ENCODE assay signal across 12 cellular contexts in the genomic region with DNA sequence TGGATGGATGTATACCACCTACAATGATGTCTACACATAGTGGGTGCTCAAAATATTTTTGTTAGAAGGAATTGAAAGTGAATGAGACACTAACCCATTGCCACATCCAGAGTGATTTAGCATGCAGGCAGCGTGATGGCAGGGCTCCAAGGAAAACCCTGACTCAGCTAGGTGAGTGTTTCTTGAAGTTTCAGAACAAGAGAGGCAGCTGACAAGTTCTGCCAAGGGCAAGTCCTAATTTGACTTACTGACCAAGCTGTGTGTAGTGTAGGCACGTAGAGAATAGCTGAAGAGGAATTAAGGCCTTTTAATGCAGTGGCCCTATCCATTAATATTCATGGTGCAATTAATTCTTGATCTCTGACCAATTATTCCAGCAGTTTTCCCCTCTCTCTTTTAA.
A peak's percentile ranks its signal among the peaks of the same experiment; 100 is the strongest.
DNase-seq lines count a peak whose midpoint lies in the region; ATAC-seq and TF ChIP-seq lines count a peak whose summit lies in the region.
"Had no signal": no experiment of that assay in that cellular context is flagged by ENCODE, and none has a peak within 500 bp of the region (broad histone marks: within the 10 kb centered on the region; RNA-seq: fewer than 3 reads in every experiment).

No MANE protein-coding gene starts in this region.

- no peak overlapping the region for H3K4me3 ChIP-seq in PC-3 (ENCODE audit: low read length)
- H3K4me3 ChIP-seq: heart left ventricle had no signal

- H3K4me1 ChIP-seq in PC-3 (ENCODE audit: insufficient read depth, low read length): no peaks in the 10 kb centered on the region
- H3K4me1 ChIP-seq: heart left ventricle had no signal

- H3K4me2 ChIP-seq in PC-3 (ENCODE audit: low read length): no peak overlapping the region

- DNase-seq in PC-3 (peak; percentile 37), myocyte (ENCODE audit: low read depth) (peak; percentile 36), COLO829 (ENCODE audit: low spot score) (no peak), caudate nucleus (lab: John Stamatoyannopoulos, UW) (no peak)
- DNase-seq in activated naive CD4-positive, alpha-beta T cell treated with anti-CD3 and anti-CD28 coated beads, Interleukin-2, amount 50 U/mL, for 72 hours (ENCODE audit: low spot score in 2 of 2): no peak
- DNase-seq: heart left ventricle had no signal

- CTCF ChIA-PET in PC-3 (lab: Charles Lee): no interaction called here

- no peak for TF ChIP-seq CTCF in PC-3 (conservative IDR thresholded peaks at IDR 0.05; ENCODE audit: low read depth, low read length)

- no peaks in the 10 kb centered on the region for H3K79me2 ChIP-seq in PC-3 (ENCODE audit: low read length)

- H3K36me3 Mint-ChIP-seq in activated naive CD4-positive, alpha-beta T cell treated with anti-CD3 and anti-CD28 coated beads, Interleukin-2, amount 50 U/mL, for 72 hours: no peaks in the 10 kb centered on the region

- no TSS peak for BruUV-seq in PC-3 (replicated peaks; lab: Mats Ljungman, UMichigan)

- H4K20me1 ChIP-seq in PC-3 (ENCODE audit: low read length): no peaks in the 10 kb centered on the region

- H3K9me2 ChIP-seq in PC-3 (replicated peaks; ENCODE audit: low read length): no peaks in the 10 kb centered on the region

- H3K9me3 ChIP-seq in PC-3 (ENCODE audit: low read length): no peaks in the 10 kb centered on the region
- H3K9me3 ChIP-seq: heart left ventricle had no signal

- H3K36me3 ChIP-seq in PC-3 (ENCODE audit: low read depth, low read length): no peaks in the 10 kb centered on the region
- H3K36me3 ChIP-seq: heart left ventricle had no signal

- peak; percentile 52 for ATAC-seq in GM19025 (IDR thresholded peaks at IDR 0.05; ENCODE audit: low read depth, unreplicated experiment)
- ATAC-seq in HG02759 (IDR thresholded peaks at IDR 0.05; ENCODE audit: unreplicated experiment): peak; percentile 51
- no peak for ATAC-seq in PC-3
- ATAC-seq in activated naive CD4-positive, alpha-beta T cell treated with anti-CD3 and anti-CD28 coated beads, Interleukin-2, amount 50 U/mL, for 72 hours: no peak
- no peak for ATAC-seq in HG02678 (IDR thresholded peaks at IDR 0.05; ENCODE audit: unreplicated experiment)
- ATAC-seq: heart left ventricle had no signal

- no peak overlapping the region for H3K27ac Mint-ChIP-seq in activated naive CD4-positive, alpha-beta T cell treated with anti-CD3 and anti-CD28 coated beads, Interleukin-2, amount 50 U/mL, for 72 hours
- H3K27ac Mint-ChIP-seq: activated T-helper 1 cell treated with anti-CD3 and anti-CD28 coated beads, Interleukin-12 subunit alpha, Interleukin-12 subunit beta, Interleukin-2, Interleukin-4 antibody, amounts not matched to agents 30 ng/mL and 10 ng/mL and 1 ng/mL, durations not matched to agents 14 hours and 24 hours and 36 hours; stimulated activated naive CD8-positive, alpha-beta T cell treated with anti-CD3 and anti-CD28 coated beads, Interleukin-15, Interleukin-2, amounts not matched to agents 100 ng/mL and 50 ng/mL, for 24 hours; T-helper 2 cell treated with Interferon-gamma antibody and Interleukin-4, amounts not matched to agents 5 μg/mL and 100 μg/mL, for 36 hours had no signal

- no peak overlapping the region for H2AFZ ChIP-seq in PC-3 (ENCODE audit: low read length)

- H3K9ac ChIP-seq in PC-3 (ENCODE audit: low read length): no peak overlapping the region

- no peak overlapping the region for H3K27ac ChIP-seq in PC-3 (ENCODE audit: low read length)
- no peak overlapping the region for H3K27ac ChIP-seq in caudate nucleus (ENCODE audit: low read depth, low read length)
- H3K27ac ChIP-seq: heart left ventricle had no signal

- intact Hi-C loops in PC-3 (cut with micrococcal nuclease): no loop called here

- no peaks in the 10 kb centered on the region for H3K9me3 Mint-ChIP-seq in activated naive CD4-positive, alpha-beta T cell treated with anti-CD3 and anti-CD28 coated beads, Interleukin-2, amount 50 U/mL, for 72 hours
- H3K9me3 Mint-ChIP-seq: activated T-helper 1 cell treated with anti-CD3 and anti-CD28 coated beads, Interleukin-12 subunit alpha, Interleukin-12 subunit beta, Interleukin-2, Interleukin-4 antibody, amounts not matched to agents 30 ng/mL and 10 ng/mL and 1 ng/mL, durations not matched to agents 14 hours and 24 hours and 36 hours; stimulated activated naive CD8-positive, alpha-beta T cell treated with anti-CD3 and anti-CD28 coated beads, Interleukin-15, Interleukin-2, amounts not matched to agents 100 ng/mL and 50 ng/mL, for 24 hours; T-helper 2 cell treated with Interferon-gamma antibody and Interleukin-4, amounts not matched to agents 5 μg/mL and 100 μg/mL, for 36 hours had no signal

- no peaks in the 10 kb centered on the region for H3K27me3 ChIP-seq in PC-3 (ENCODE audit: low read length)

- no peaks in the 10 kb centered on the region for H3F3A ChIP-seq in PC-3 (ENCODE audit: low read length, unreplicated experiment)

- POLR2A ChIA-PET in PC-3 (lab: Charles Lee; ENCODE audit: unreplicated experiment): no interaction called here

Comparison
In these comparisons a context has a peak if more than half of its experiments do, and no peak if none do; other contexts are left out.
1. ATAC-seq: peak in GM19025 (single experiment) and HG02759 (single experiment); none in PC-3 (single experiment), activated naive CD4-positive, alpha-beta T cell treated with anti-CD3 and anti-CD28 coated beads, Interleukin-2, amount 50 U/mL, for 72 hours (0 of 2) and HG02678 (single experiment).
2. DNase-seq: peak in PC-3 (single experiment) and myocyte (single experiment); none in activated naive CD4-positive, alpha-beta T cell treated with anti-CD3 and anti-CD28 coated beads, Interleukin-2, amount 50 U/mL, for 72 hours (0 of 2), COLO829 (single experiment) and caudate nucleus (0 of 61).